Comparison of ENCODE assay signal across 14 cellular contexts in the genomic region with DNA sequence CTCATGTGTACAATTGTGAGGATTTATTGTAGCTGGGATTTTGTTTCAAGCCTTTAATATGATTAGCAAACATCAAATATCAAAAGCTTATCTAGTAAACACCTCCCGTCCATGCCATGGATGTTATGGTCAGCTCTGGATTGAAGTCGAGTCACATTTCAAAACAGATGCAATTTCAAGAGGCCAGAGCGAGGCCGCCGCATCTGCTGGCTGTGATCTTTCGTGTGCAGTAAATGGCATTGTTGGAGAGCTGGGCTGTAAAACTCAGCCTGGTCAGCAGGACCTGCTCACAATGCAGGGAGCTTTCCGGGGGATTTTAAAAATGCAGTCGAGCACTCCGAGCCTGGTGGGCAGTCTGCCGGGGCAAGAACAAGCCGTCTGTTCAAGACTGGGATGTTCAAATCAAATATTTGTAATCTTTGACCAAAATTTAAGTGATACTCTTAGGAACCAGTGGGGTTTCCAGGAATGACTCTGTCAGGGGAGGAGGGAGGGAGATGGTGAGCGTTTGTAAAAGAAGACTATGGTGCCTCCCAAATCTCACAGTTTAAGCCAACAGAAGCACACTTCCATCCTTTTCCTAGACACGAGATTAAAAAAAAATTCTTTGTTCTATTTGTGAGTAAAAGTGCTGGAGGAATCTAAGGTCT.
"Had no signal": no experiment of that assay in that cellular context is flagged by ENCODE, and none has a peak within 500 bp of the region (broad histone marks: within the 10 kb centered on the region; RNA-seq: fewer than 3 reads in every experiment).

No MANE protein-coding gene starts in this region.

- H3K4me1 ChIP-seq: gastroesophageal sphincter, parathyroid adenoma, right atrium auricular region, spleen had no signal

- H3K36me3 Mint-ChIP-seq: stimulated activated naive B cell treated with anti-CD40 and anti-IgM and Interleukin-4, amounts not matched to agents 10 μg/mL and 1 μg/mL and 100 μg/mL, for 72 hours; WTC11 had no signal

- H3K9me3 ChIP-seq: gastroesophageal sphincter, right atrium auricular region, spleen had no signal

- H3K27ac ChIP-seq: cardiac muscle cell, gastroesophageal sphincter, parathyroid adenoma, right atrium auricular region, spleen had no signal

- H3K36me3 ChIP-seq: cardiac muscle cell, gastroesophageal sphincter, right atrium auricular region, spleen had no signal

- H3K4me3 Mint-ChIP-seq: activated naive CD8-positive, alpha-beta T cell treated with anti-CD3 and anti-CD28 coated beads, Interleukin-2, amount 50 U/mL, for 24 hours; activated T-helper 1 cell treated with anti-CD3 and anti-CD28 coated beads, Interleukin-12 subunit alpha, Interleukin-12 subunit beta, Interleukin-2, Interleukin-4 antibody, amounts not matched to agents 30 ng/mL and 10 ng/mL and 1 ng/mL, durations not matched to agents 14 hours and 24 hours and 36 hours; stimulated activated naive B cell treated with anti-CD40 and anti-IgM and Interleukin-4, amounts not matched to agents 10 μg/mL and 1 μg/mL and 100 μg/mL, for 72 hours; T-helper 1 cell treated with Interleukin-12 subunit alpha and Interleukin-12 subunit beta and Interleukin-4 antibody, amounts not matched to agents 30 μg/mL and 1 μg/mL, for 36 hours; WTC11 had no signal

- H3K9me3 Mint-ChIP-seq: activated naive CD8-positive, alpha-beta T cell treated with anti-CD3 and anti-CD28 coated beads, Interleukin-2, amount 50 U/mL, for 24 hours; activated T-helper 1 cell treated with anti-CD3 and anti-CD28 coated beads, Interleukin-12 subunit alpha, Interleukin-12 subunit beta, Interleukin-2, Interleukin-4 antibody, amounts not matched to agents 30 ng/mL and 10 ng/mL and 1 ng/mL, durations not matched to agents 14 hours and 24 hours and 36 hours; stimulated activated naive B cell treated with anti-CD40 and anti-IgM and Interleukin-4, amounts not matched to agents 10 μg/mL and 1 μg/mL and 100 μg/mL, for 72 hours; T-helper 1 cell treated with Interleukin-12 subunit alpha and Interleukin-12 subunit beta and Interleukin-4 antibody, amounts not matched to agents 30 μg/mL and 1 μg/mL, for 36 hours had no signal

- H3K27me3 ChIP-seq: cardiac muscle cell, right atrium auricular region had no signal

- H3K4me3 ChIP-seq: cardiac muscle cell, gastroesophageal sphincter, lung, right atrium auricular region, spleen had no signal

- DNase-seq: activated CD4-positive, alpha-beta T cell treated with anti-CD3 and anti-CD28 coated beads for 48 hours; activated naive CD4-positive, alpha-beta T cell; activated naive CD8-positive, alpha-beta T cell treated with anti-CD3 and anti-CD28 coated beads, Interleukin-2, amount 50 U/mL, for 24 hours; spleen; stimulated activated CD4-positive, alpha-beta T cell treated with anti-CD3 and anti-CD28 coated beads, Interleukin-1b, Interleukin-23, amount 100 ng/mL, for 48 hours; stimulated activated naive B cell treated with anti-CD40 and anti-IgM and Interleukin-4, amounts not matched to agents 10 μg/mL and 1 μg/mL and 100 μg/mL, for 72 hours had no signal

- H3K27ac Mint-ChIP-seq: activated naive CD8-positive, alpha-beta T cell treated with anti-CD3 and anti-CD28 coated beads, Interleukin-2, amount 50 U/mL, for 24 hours; activated T-helper 1 cell treated with anti-CD3 and anti-CD28 coated beads, Interleukin-12 subunit alpha, Interleukin-12 subunit beta, Interleukin-2, Interleukin-4 antibody, amounts not matched to agents 30 ng/mL and 10 ng/mL and 1 ng/mL, durations not matched to agents 14 hours and 24 hours and 36 hours; stimulated activated naive B cell treated with anti-CD40 and anti-IgM and Interleukin-4, amounts not matched to agents 10 μg/mL and 1 μg/mL and 100 μg/mL, for 72 hours; T-helper 1 cell treated with Interleukin-12 subunit alpha and Interleukin-12 subunit beta and Interleukin-4 antibody, amounts not matched to agents 30 μg/mL and 1 μg/mL, for 36 hours; WTC11 had no signal

- ATAC-seq: activated naive CD8-positive, alpha-beta T cell treated with anti-CD3 and anti-CD28 coated beads, Interleukin-2, amount 50 U/mL, for 24 hours; gastroesophageal sphincter; stimulated activated naive B cell treated with anti-CD40 and anti-IgM and Interleukin-4, amounts not matched to agents 10 μg/mL and 1 μg/mL and 100 μg/mL, for 72 hours; WTC11 had no signal

- H3K4me1 Mint-ChIP-seq: activated naive CD8-positive, alpha-beta T cell treated with anti-CD3 and anti-CD28 coated beads, Interleukin-2, amount 50 U/mL, for 24 hours; stimulated activated naive B cell treated with anti-CD40 and anti-IgM and Interleukin-4, amounts not matched to agents 10 μg/mL and 1 μg/mL and 100 μg/mL, for 72 hours had no signal
